8 cellular contexts compared by ENCODE assay signal in genomic region chr7:6725003-6725402, GRCh38. TPM values are rescaled to one million over a fixed set of nuclear protein-coding genes. Genes with fewer than 3 reads are reported as not detected.
DNase-seq lines count a peak whose midpoint lies in the region; ATAC-seq and TF ChIP-seq lines count a peak whose summit lies in the region.

No MANE protein-coding gene starts in this region.

- no peak overlapping the region for H3K4me3 Mint-ChIP-seq in activated CD4-positive, alpha-beta T cell treated with anti-CD3 and anti-CD28 coated beads for 36 hours

- POLR2A ChIA-PET in activated CD4-positive, alpha-beta T cell treated with anti-CD3 and anti-CD28 coated beads for 36 hours (lab: Charles Lee), result no interaction called here

- H3K4me1 Mint-ChIP-seq in activated CD4-positive, alpha-beta T cell treated with anti-CD3 and anti-CD28 coated beads for 36 hours, result peaks cover 4% of the 10 kb centered on the region

- peaks cover 6% of the 10 kb centered on the region for H3K36me3 Mint-ChIP-seq in activated CD4-positive, alpha-beta T cell treated with anti-CD3 and anti-CD28 coated beads for 36 hours (ENCODE audit: low read depth)

- peaks cover 0 to under 1% (median 0%) of the 10 kb centered on the region in 11 experiments; a peak in 2 of 22 replicates for H4K20me1 ChIP-seq in BLaER1 treated with 17β-estradiol and CSF1 and Interleukin-3, amounts not matched to agents 10 nM and 100 nM

- H3K4me2 ChIP-seq in BLaER1 treated with 17β-estradiol and CSF1 and Interleukin-3, amounts not matched to agents 10 nM and 100 nM, result peak overlapping the region; percentile 55 to 92 (median 76)

- TF ChIP-seq CTCF in NB4 (IDR thresholded peaks at IDR 0.05; ENCODE audit: low read depth, low read length), result no peak

- CTCF ChIA-PET in activated CD4-positive, alpha-beta T cell treated with anti-CD3 and anti-CD28 coated beads for 36 hours (lab: Charles Lee), result no interaction called here

- intact Hi-C loops in activated CD4-positive, alpha-beta T cell treated with anti-CD3 and anti-CD28 coated beads for 36 hours (cut with DNase I, micrococcal nuclease), result no loop called here

- peak; percentile 84 for DNase-seq in NB4 (ENCODE audit: low read depth)
- DNase-seq in NCI-H2227 treated with DMSO at 0.1 percent for 48 hours (lab: John Stamatoyannopoulos, UW), result no peak
- no peak for DNase-seq in globus pallidus (ENCODE audit: low spot score)
- DNase-seq in activated CD4-positive, alpha-beta T cell treated with anti-CD3 and anti-CD28 coated beads for 36 hours, result no peak
- no peak for DNase-seq in activated CD8-positive, alpha-beta memory T cell treated with anti-CD3 and anti-CD28 coated beads, Interleukin-2, amount 50 U/mL, for 48 hours

- peaks cover 0 to 9% (median 0%) of the 10 kb centered on the region in 11 experiments; a peak in 5 of 22 replicates for H3K9me3 ChIP-seq in BLaER1 treated with 17β-estradiol and CSF1 and Interleukin-3, amounts not matched to agents 10 nM and 100 nM (replicated peaks in 1 of 11)

- H3K4me3 ChIP-seq in BLaER1 treated with 17β-estradiol and CSF1 and Interleukin-3, amounts not matched to agents 10 nM and 100 nM, result no peak overlapping the region
- no peak overlapping the region for H3K4me3 ChIP-seq in NB4 (ENCODE audit: low read depth, low read length)

- peak; percentile 73 for ATAC-seq in GM19351 (IDR thresholded peaks at IDR 0.05; ENCODE audit: unreplicated experiment)
- peak; percentile 60 for ATAC-seq in HG02981 (IDR thresholded peaks at IDR 0.05; ENCODE audit: unreplicated experiment)
- ATAC-seq in activated CD4-positive, alpha-beta T cell treated with anti-CD3 and anti-CD28 coated beads for 36 hours, result no peak

- H3K36me3 ChIP-seq in BLaER1 treated with 17β-estradiol and CSF1 and Interleukin-3, amounts not matched to agents 10 nM and 100 nM, result no peaks in the 10 kb centered on the region

- no peak for TF ChIP-seq POLR2A in NB4 (IDR thresholded peaks at IDR 0.05; ENCODE audit: extremely low read depth, insufficient read length)

- peaks cover 16 to 32% (median 28%) of the 10 kb centered on the region in 10 experiments for H3K4me1 ChIP-seq in BLaER1 treated with 17β-estradiol and CSF1 and Interleukin-3, amounts not matched to agents 10 nM and 100 nM

- H3K27me3 ChIP-seq in BLaER1 treated with 17β-estradiol and CSF1 and Interleukin-3, amounts not matched to agents 10 nM and 100 nM, result no peaks in the 10 kb centered on the region

- H3K9ac ChIP-seq in BLaER1 treated with 17β-estradiol and CSF1 and Interleukin-3, amounts not matched to agents 10 nM and 100 nM, result peak overlapping the region in 8 of 11 experiments; percentile 36 to 66 (median 54); a peak in 15 of 22 replicates

- no peak overlapping the region for H3K27ac Mint-ChIP-seq in activated CD4-positive, alpha-beta T cell treated with anti-CD3 and anti-CD28 coated beads for 36 hours

- no peaks in the 10 kb centered on the region for H3K9me3 Mint-ChIP-seq in activated CD4-positive, alpha-beta T cell treated with anti-CD3 and anti-CD28 coated beads for 36 hours (ENCODE audit: low read depth)

- H3K27me3 Mint-ChIP-seq in activated CD4-positive, alpha-beta T cell treated with anti-CD3 and anti-CD28 coated beads for 36 hours, result no peaks in the 10 kb centered on the region

- peak overlapping the region; percentile 35 to 77 (median 69); a peak in 21 of 22 replicates for H3K27ac ChIP-seq in BLaER1 treated with 17β-estradiol and CSF1 and Interleukin-3, amounts not matched to agents 10 nM and 100 nM

RNA-seq across cellular contexts. Expression of gene ZNF12, which starts 18.3 kb away (rescaled TPM):
- total RNA-seq in activated CD4-positive, alpha-beta T cell treated with anti-CD3 and anti-CD28 coated beads for 36 hours, result 10 to 100 TPM; 22.4 to 23.2 TPM

RNA-seq across cellular contexts. Expression of gene RSPH10B2, which starts 28.9 kb away (rescaled TPM):
- under 1 TPM in 1 of 2 experiments, not detected in 1; 0.48 TPM for total RNA-seq in activated CD4-positive, alpha-beta T cell treated with anti-CD3 and anti-CD28 coated beads for 36 hours
